In the genomic region with DNA sequence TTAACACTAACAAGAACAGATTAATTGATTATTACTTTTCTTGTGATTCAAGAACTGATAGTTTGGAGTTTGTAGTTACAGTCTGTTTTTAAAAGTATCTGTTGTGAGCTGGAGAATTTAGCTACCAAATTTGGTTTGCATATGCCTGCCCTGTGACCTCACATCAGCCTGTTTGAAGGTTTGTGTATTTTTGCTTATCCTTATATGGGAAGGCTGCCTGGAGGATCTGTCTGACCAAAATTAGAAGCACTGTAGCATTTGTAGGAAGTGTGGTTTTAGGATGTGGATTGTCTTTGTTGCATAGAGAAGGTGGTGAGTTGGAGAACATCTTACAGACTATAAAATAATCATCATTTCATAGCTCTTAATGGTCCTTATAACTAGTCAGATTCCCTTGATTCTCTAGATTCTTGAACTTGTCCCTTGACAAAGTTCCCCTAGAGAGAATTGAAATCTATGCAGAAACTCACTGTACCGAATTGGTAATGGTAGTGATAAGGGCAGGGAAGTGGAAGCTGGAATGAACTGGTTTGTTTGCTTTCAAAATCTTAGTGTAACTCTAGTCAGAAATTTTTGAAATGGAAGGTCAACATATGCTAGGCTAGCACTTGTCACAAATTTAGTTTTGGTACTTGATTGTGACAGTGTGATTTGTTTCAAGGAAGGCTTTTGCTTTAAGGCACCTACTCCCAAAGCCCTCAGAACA, we compare ENCODE assay signal across 12 cellular contexts. TPM values are rescaled to one million over a fixed set of nuclear protein-coding genes. Genes with fewer than 3 reads are reported as not detected.
DNase-seq lines count a peak whose midpoint lies in the region; ATAC-seq, FAIRE-seq and TF ChIP-seq lines count a peak whose summit lies in the region.
"Had no signal": no experiment of that assay in that cellular context is flagged by ENCODE, and none has a peak within 500 bp of the region (broad histone marks: within the 10 kb centered on the region; RNA-seq: fewer than 3 reads in every experiment).

No MANE protein-coding gene starts in this region.

- no peak overlapping the region for H3K27ac Mint-ChIP-seq in activated T-helper 2 cell treated with anti-CD3 and anti-CD28 coated beads, Interferon-gamma antibody, Interleukin-2, Interleukin-4, amounts not matched to agents 10 μg/mL and 5 μg/mL and 100 μg/mL, durations not matched to agents 14 hours and 24 hours and 36 hours

- H3K27ac ChIP-seq in brain microvascular endothelial cell (peak overlapping the region; percentile 54), keratinocyte (ENCODE audit: control insufficient read depth, insufficient read depth, low read length) (peak overlapping the region; percentile 16)

- no peaks in the 10 kb centered on the region for H3K27me3 Mint-ChIP-seq in activated T-helper 2 cell treated with anti-CD3 and anti-CD28 coated beads, Interferon-gamma antibody, Interleukin-2, Interleukin-4, amounts not matched to agents 10 μg/mL and 5 μg/mL and 100 μg/mL, durations not matched to agents 14 hours and 24 hours and 36 hours (ENCODE audit: low read depth)

- peaks cover 15% of the 10 kb centered on the region for H3K4me1 ChIP-seq in keratinocyte (ENCODE audit: control insufficient read depth, extremely low read depth, insufficient read depth, low read length)

- no peak overlapping the region for H2AFZ ChIP-seq in keratinocyte (ENCODE audit: control insufficient read depth, low read length)

- no peak overlapping the region for H3K4me3 ChIP-seq in brain microvascular endothelial cell (ENCODE audit: low read depth, low read length)
- no peak overlapping the region for H3K4me3 ChIP-seq in keratinocyte (ENCODE audit: control insufficient read depth in 2 of 3, extremely low read depth in 1 of 3, insufficient read depth in 2 of 3, low read depth in 1 of 3, low read length in 3 of 3)
- H3K4me3 ChIP-seq: body of pancreas had no signal

- no peak for FAIRE-seq in keratinocyte (lab: Jason Lieb, UNC)

- TF ChIP-seq CTCF in brain microvascular endothelial cell (IDR thresholded peaks at IDR 0.05; ENCODE audit: low read depth, low read length, missing control alignments) (no peak), keratinocyte (optimal IDR thresholded peaks at IDR 0.05 in 1 of 3, IDR thresholded peaks at IDR 0.05 in 1 of 3, conservative IDR thresholded peaks at IDR 0.05 in 1 of 3; ENCODE audit: extremely low read depth in 1 of 3, insufficient read depth in 2 of 3, low read length in 3 of 3) (no peak)

- DNase-seq in HCEC 1CT (peak; percentile 83), brain microvascular endothelial cell (peak; percentile 18), keratinocyte (ENCODE audit: low read depth, low spot score) (no peak), smooth muscle cell of the brain vasculature (ENCODE audit: low read depth, low spot score) (peak; percentile 3)
- DNase-seq in activated T-helper 2 cell treated with anti-CD3 and anti-CD28 coated beads, Interferon-gamma antibody, Interleukin-2, Interleukin-4, amounts not matched to agents 10 μg/mL and 5 μg/mL and 100 μg/mL, durations not matched to agents 14 hours and 24 hours and 36 hours (ENCODE audit: low spot score), result no peak
- no peak for DNase-seq in stimulated activated CD4-positive, alpha-beta T cell treated with anti-CD3 and anti-CD28 coated beads, Interleukin-4, amount 100 ng/mL, for 1 hour
- DNase-seq: body of pancreas; DMS79; stimulated activated CD4-positive, alpha-beta T cell treated with anti-CD3 and anti-CD28 coated beads, Interleukin-2, amount 100 ng/mL, for 48 hours; SW 1271 had no signal

- no peaks in the 10 kb centered on the region for H3K9me3 Mint-ChIP-seq in activated T-helper 2 cell treated with anti-CD3 and anti-CD28 coated beads, Interferon-gamma antibody, Interleukin-2, Interleukin-4, amounts not matched to agents 10 μg/mL and 5 μg/mL and 100 μg/mL, durations not matched to agents 14 hours and 24 hours and 36 hours

- H3K9ac ChIP-seq in keratinocyte (ENCODE audit: control insufficient read depth, extremely low read depth, insufficient read depth, low read length), result no peak overlapping the region

- H3K36me3 ChIP-seq in brain microvascular endothelial cell (replicated peaks) (no peaks in the 10 kb centered on the region), keratinocyte (ENCODE audit: control insufficient read depth in 2 of 2, extremely low read depth in 1 of 2, insufficient read depth in 2 of 2, low read length in 2 of 2) (no peaks in the 10 kb centered on the region)

- H4K20me1 ChIP-seq in keratinocyte (ENCODE audit: control insufficient read depth, extremely low read depth, insufficient read depth, low read length), result no peaks in the 10 kb centered on the region

- in situ Hi-C loops in brain microvascular endothelial cell (cut with HindIII; ENCODE audit: low pct_ligation_motif_present, low sequenced_read_pairs), result no loop called here

- intact Hi-C loops in activated T-helper 2 cell treated with anti-CD3 and anti-CD28 coated beads, Interferon-gamma antibody, Interleukin-2, Interleukin-4, amounts not matched to agents 10 μg/mL and 5 μg/mL and 100 μg/mL, durations not matched to agents 14 hours and 24 hours and 36 hours (cut with micrococcal nuclease), result no loop called here

- peaks cover 5% of the 10 kb centered on the region for H3K4me1 Mint-ChIP-seq in activated T-helper 2 cell treated with anti-CD3 and anti-CD28 coated beads, Interferon-gamma antibody, Interleukin-2, Interleukin-4, amounts not matched to agents 10 μg/mL and 5 μg/mL and 100 μg/mL, durations not matched to agents 14 hours and 24 hours and 36 hours (ENCODE audit: low read depth)

- no peaks in the 10 kb centered on the region for H3K79me2 ChIP-seq in keratinocyte (ENCODE audit: control insufficient read depth, insufficient read depth, low read length)

- H3K4me3 Mint-ChIP-seq in activated T-helper 2 cell treated with anti-CD3 and anti-CD28 coated beads, Interferon-gamma antibody, Interleukin-2, Interleukin-4, amounts not matched to agents 10 μg/mL and 5 μg/mL and 100 μg/mL, durations not matched to agents 14 hours and 24 hours and 36 hours (ENCODE audit: low read depth), result no peak overlapping the region

- H3K27me3 ChIP-seq in brain microvascular endothelial cell (replicated peaks), result no peaks in the 10 kb centered on the region
- H3K27me3 ChIP-seq in keratinocyte (ENCODE audit: control insufficient read depth, extremely low read depth, insufficient read depth, low read length), result no peaks in the 10 kb centered on the region
- H3K27me3 ChIP-seq: body of pancreas had no signal

- peak overlapping the region; percentile 4 for H3K4me2 ChIP-seq in keratinocyte (ENCODE audit: control insufficient read depth, extremely low read depth, insufficient read depth, low read depth, low read length)

- H3K9me1 ChIP-seq in keratinocyte (ENCODE audit: control insufficient read depth, extremely low read depth, insufficient read depth, low read length), result no peaks in the 10 kb centered on the region

- H3K36me3 Mint-ChIP-seq in activated T-helper 2 cell treated with anti-CD3 and anti-CD28 coated beads, Interferon-gamma antibody, Interleukin-2, Interleukin-4, amounts not matched to agents 10 μg/mL and 5 μg/mL and 100 μg/mL, durations not matched to agents 14 hours and 24 hours and 36 hours (ENCODE audit: low read depth), result no peaks in the 10 kb centered on the region

- no peak for ATAC-seq in HG03342 (IDR thresholded peaks at IDR 0.05; ENCODE audit: unreplicated experiment)
- no peak for ATAC-seq in HG03039 (IDR thresholded peaks at IDR 0.05; ENCODE audit: unreplicated experiment)
- ATAC-seq: body of pancreas had no signal

- dilution Hi-C loops in keratinocyte (cut with MboI; ENCODE audit: extremely low pct_ligation_motif_present, low sequenced_read_pairs), result no loop called here

- H3K9me3 ChIP-seq in keratinocyte (ENCODE audit: control insufficient read depth, low read depth, low read length), result no peaks in the 10 kb centered on the region
- H3K9me3 ChIP-seq: body of pancreas had no signal

RNA-seq across cellular contexts. Expression of a gene that starts 57.3 kb away (rescaled TPM):
- polyA plus RNA-seq in keratinocyte, result 72.5 to 92.0 TPM (median 82.4 TPM) in 3 replicates
- polyA plus RNA-seq in keratinocyte (2011; ENCODE audit: low read depth), result 12.4 TPM
- 113 and 204 TPM in 2 replicates for polyA plus RNA-seq in keratinocyte (2011; cell fraction: cytosol; rRNA removed)
- 50.8 and 57.0 TPM in 2 replicates for polyA plus RNA-seq in keratinocyte (2011; cell fraction: nucleus; rRNA removed)
- polyA plus RNA-seq in keratinocyte (2012; ENCODE audit: low replicate concordance), result 26.4 and 50.7 TPM in 2 replicates
- 8.6 to 39.6 TPM (median 35.5 TPM) in 3 replicates for polyA minus RNA-seq in keratinocyte
- 35.5 TPM for polyA minus RNA-seq in keratinocyte (2011; cell fraction: cytosol; rRNA and poly(A)+ RNA removed)
- 11.3 and 27.0 TPM in 2 replicates for polyA minus RNA-seq in keratinocyte (2011; cell fraction: nucleus; rRNA and poly(A)+ RNA removed)
- 52.8 and 53.0 TPM in 2 replicates for total RNA-seq in activated T-helper 2 cell treated with anti-CD3 and anti-CD28 coated beads, Interferon-gamma antibody, Interleukin-2, Interleukin-4, amounts not matched to agents 10 μg/mL and 5 μg/mL and 100 μg/mL, durations not matched to agents 14 hours and 24 hours and 36 hours

RNA-seq across cellular contexts. Expression of a gene that starts 57.4 kb away (rescaled TPM):
- polyA plus RNA-seq in keratinocyte, result 1.7 to 2.2 TPM (median 1.9 TPM) in 3 replicates
- polyA plus RNA-seq in keratinocyte (2011; ENCODE audit: low read depth), result 2.0 TPM
- 1.6 and 2.9 TPM in 2 replicates for polyA plus RNA-seq in keratinocyte (2011; cell fraction: cytosol; rRNA removed)
- 2.1 and 2.3 TPM in 2 replicates for polyA plus RNA-seq in keratinocyte (2011; cell fraction: nucleus; rRNA removed)
- polyA plus RNA-seq in keratinocyte (2012; ENCODE audit: low replicate concordance), result 1.3 and 2.9 TPM in 2 replicates
- polyA minus RNA-seq in keratinocyte, result 0.46 to 2.5 TPM in 2 of 3 replicates, not detected in the other
- polyA minus RNA-seq in keratinocyte (2011; cell fraction: cytosol; rRNA and poly(A)+ RNA removed), result not detected
- 3.2 TPM in 1 of 2 replicates, not detected in the other for polyA minus RNA-seq in keratinocyte (2011; cell fraction: nucleus; rRNA and poly(A)+ RNA removed)
- 1.3 and 2.8 TPM in 2 replicates for total RNA-seq in activated T-helper 2 cell treated with anti-CD3 and anti-CD28 coated beads, Interferon-gamma antibody, Interleukin-2, Interleukin-4, amounts not matched to agents 10 μg/mL and 5 μg/mL and 100 μg/mL, durations not matched to agents 14 hours and 24 hours and 36 hours

Comparison
In these comparisons a context has a peak if more than half of its experiments do, and no peak if none do; other contexts are left out.
1. DNase-seq: peak in HCEC 1CT (single experiment), brain microvascular endothelial cell (single experiment) and smooth muscle cell of the brain vasculature (single experiment); none in keratinocyte (single experiment), activated T-helper 2 cell treated with anti-CD3 and anti-CD28 coated beads, Interferon-gamma antibody, Interleukin-2, Interleukin-4, amounts not matched to agents 10 μg/mL and 5 μg/mL and 100 μg/mL, durations not matched to agents 14 hours and 24 hours and 36 hours (single experiment) and stimulated activated CD4-positive, alpha-beta T cell treated with anti-CD3 and anti-CD28 coated beads, Interleukin-4, amount 100 ng/mL, for 1 hour (single experiment).